In the genomic region with DNA sequence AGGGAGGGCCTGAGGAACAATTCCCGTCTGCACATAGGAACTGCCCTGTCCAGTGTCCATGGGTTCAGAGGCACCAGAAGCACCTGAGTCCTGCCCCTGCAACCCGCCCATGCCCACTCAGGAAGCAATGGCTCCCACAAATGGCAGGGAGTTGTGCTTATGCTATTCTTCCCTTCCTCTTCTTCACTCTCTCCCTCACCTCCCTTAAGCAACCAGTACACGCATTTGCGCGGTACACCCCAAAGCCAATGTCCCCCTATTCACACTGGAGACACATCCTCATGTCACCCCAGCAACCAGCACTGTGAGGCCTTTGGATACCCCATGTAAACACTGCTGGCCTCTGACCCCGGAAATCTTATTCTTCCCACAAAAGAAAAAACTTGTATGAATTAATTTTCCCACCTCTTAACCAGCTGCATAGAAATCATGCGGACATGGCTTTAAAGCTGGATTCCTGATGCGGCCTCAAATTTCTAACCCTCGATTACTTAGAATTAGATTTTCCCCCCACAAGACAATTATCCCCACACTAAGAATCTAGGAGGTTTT, we compare ENCODE assay signal across 16 cellular contexts. TPM values are rescaled to one million over a fixed set of nuclear protein-coding genes. Genes with fewer than 3 reads are reported as not detected.
A peak's percentile ranks its signal among the peaks of the same experiment; 100 is the strongest.
DNase-seq lines count a peak whose midpoint lies in the region; ATAC-seq, FAIRE-seq and TF ChIP-seq lines count a peak whose summit lies in the region.
"Had no signal": no experiment of that assay in that cellular context is flagged by ENCODE, and none has a peak within 500 bp of the region (broad histone marks: within the 10 kb centered on the region; RNA-seq: fewer than 3 reads in every experiment).

No MANE protein-coding gene starts in this region.

- no TSS peak for BruUV-seq in Calu3 (replicated peaks; lab: Mats Ljungman, UMichigan)

- no peak overlapping the region for H3K4me2 ChIP-seq in H1 (ENCODE audit: insufficient read depth in 1 of 2, low read depth in 2 of 2, low read length in 2 of 2)
- peak overlapping the region; percentile 55 for H3K4me2 ChIP-seq in skeletal muscle satellite cell (ENCODE audit: low read length)

- H3K9me3 ChIP-seq in CD8-positive, alpha-beta memory T cell (ENCODE audit: low read length), result no peaks in the 10 kb centered on the region
- H3K9me3 ChIP-seq in H1 (ENCODE audit: insufficient read depth in 2 of 2, low read depth in 1 of 2, low read length in 1 of 2), result no peaks in the 10 kb centered on the region
- no peaks in the 10 kb centered on the region for H3K9me3 ChIP-seq in skeletal muscle satellite cell (replicated peaks; ENCODE audit: low read length)
- H3K9me3 ChIP-seq: BE2C, testis had no signal

- H2AK5ac ChIP-seq in H1 (ENCODE audit: low read depth, low read length), result peak overlapping the region; percentile 80

- TF ChIP-seq POLR2A in H1 (IDR thresholded peaks at IDR 0.05; ENCODE audit: control extremely low read depth in 1 of 2, low read depth in 2 of 2, low read length in 2 of 2), result no peak

- no peak overlapping the region for H4K91ac ChIP-seq in H1 (replicated peaks; ENCODE audit: insufficient read length, low read length)

- H2BK15ac ChIP-seq in H1 (ENCODE audit: low read length), result peak overlapping the region; percentile 8; the same call in 1 of the 2 replicates

- peaks cover 0 to 10% of the 10 kb centered on the region in 2 experiments for H4K20me1 ChIP-seq in H1 (replicated peaks in 1 of 2; ENCODE audit: control insufficient read depth in 1 of 2, insufficient read depth in 2 of 2, low read length in 2 of 2)

- TF ChIP-seq RAD21 in H1 (IDR thresholded peaks at IDR 0.05 in 1 of 2, conservative IDR thresholded peaks at IDR 0.05 in 1 of 2; ENCODE audit: low read depth in 2 of 2, low read length in 2 of 2), result no peak

- peaks cover 0 to 16% of the 10 kb centered on the region in 2 experiments; a peak in 2 of 4 replicates for H3K79me2 ChIP-seq in H1 (ENCODE audit: control insufficient read depth in 1 of 2, insufficient read depth in 2 of 2, low read length in 2 of 2)

- TF ChIP-seq EP300 in H1 (IDR thresholded peaks at IDR 0.05; ENCODE audit: borderline replicate concordance in 1 of 2, low read depth in 2 of 2, low read length in 2 of 2), result no peak

- no peak for DNase-seq in CD8-positive, alpha-beta memory T cell
- peak; percentile 36 for DNase-seq in MV-4-11 (lab: John Stamatoyannopoulos, UW)
- no peak for DNase-seq in H1 (ENCODE audit: low read depth in 1 of 2, low spot score in 2 of 2)
- DNase-seq in Calu3, result no peak
- DNase-seq in RWPE1 (ENCODE audit: low spot score), result no peak
- no peak for DNase-seq in natural killer cell
- DNase-seq: BE2C, DMS79 treated with DMSO at 0.1 percent for 48 hours, NCI-H1105 treated with DMSO at 0.1 percent for 48 hours, NCI-H2227 treated with DMSO at 0.1 percent for 48 hours, SW 1271, testis had no signal

- no peak for ATAC-seq in natural killer cell
- no peak for ATAC-seq in HG03439 (IDR thresholded peaks at IDR 0.05; ENCODE audit: unreplicated experiment)

- H3K23me2 ChIP-seq in H1 (ENCODE audit: low read depth, low read length), result no peaks in the 10 kb centered on the region

- no peak overlapping the region for H2AFZ ChIP-seq in H1 (ENCODE audit: low read length)

- peak overlapping the region; percentile 44 for H3K27ac ChIP-seq in CD8-positive, alpha-beta memory T cell (ENCODE audit: low read depth, low read length)
- no peak overlapping the region for H3K27ac ChIP-seq in H1 (ENCODE audit: low read depth, low read length)
- H3K27ac ChIP-seq in RWPE1, result no peak overlapping the region
- H3K27ac ChIP-seq: testis had no signal

- H3K18ac ChIP-seq in H1 (ENCODE audit: extremely low read depth, low read length), result no peak overlapping the region

- H3K9me3 Mint-ChIP-seq in CD8-positive, alpha-beta memory T cell, result no peaks in the 10 kb centered on the region
- H3K9me3 Mint-ChIP-seq in Calu3 (ENCODE audit: low read depth, unreplicated experiment) (no peaks in the 10 kb centered on the region), natural killer cell (no peaks in the 10 kb centered on the region)
- H3K9me3 Mint-ChIP-seq: activated naive CD4-positive, alpha-beta T cell treated with anti-CD3 and anti-CD28 coated beads for 36 hours had no signal

- FAIRE-seq in H1 (lab: Jason Lieb, UNC), result no peak
- FAIRE-seq: frontal cortex had no signal

- 94% methylated on average over 9 of the region's 9 CpGs; no CpG with 5 or more reads in 1 of the 2 experiments for WGBS in H1 (ENCODE audit: extremely low coverage in 1 of 2, insufficient coverage in 1 of 2, insufficient read length in 1 of 2, insufficient replicate concordance in 2 of 2, low coverage in 1 of 2, low lambda C conversion rate in 2 of 2, missing lambda C conversion rate in 1 of 2), 2 experiments

- H3K27me3 Mint-ChIP-seq in CD8-positive, alpha-beta memory T cell, result peaks cover 0 to 2% of the 10 kb centered on the region in 2 donors
- H3K27me3 Mint-ChIP-seq in Calu3 (ENCODE audit: unreplicated experiment), result no peaks in the 10 kb centered on the region
- no peaks in the 10 kb centered on the region for H3K27me3 Mint-ChIP-seq in natural killer cell (ENCODE audit: low read depth in 2 of 2)

- no peak overlapping the region for H3K4me3 Mint-ChIP-seq in CD8-positive, alpha-beta memory T cell
- H3K4me3 Mint-ChIP-seq in Calu3 (ENCODE audit: low read depth, unreplicated experiment) (no peak overlapping the region), natural killer cell (no peak overlapping the region)
- H3K4me3 Mint-ChIP-seq: activated naive CD4-positive, alpha-beta T cell treated with anti-CD3 and anti-CD28 coated beads for 36 hours had no signal

- no peak overlapping the region for H2BK120ac ChIP-seq in H1 (replicated peaks; ENCODE audit: low read depth, low read length)

- H4K8ac ChIP-seq in H1 (ENCODE audit: extremely low read depth, insufficient read depth, low read length), result no peak overlapping the region; the same call in 1 of the 2 replicates

- intact Hi-C loops in Calu3 (cut with micrococcal nuclease; ENCODE audit: unreplicated experiment) (no loop called here), natural killer cell (cut with micrococcal nuclease) (no loop called here)

- H3K4me1 Mint-ChIP-seq in CD8-positive, alpha-beta memory T cell, result no peaks in the 10 kb centered on the region
- H3K4me1 Mint-ChIP-seq in Calu3 (ENCODE audit: low read depth, unreplicated experiment) (peaks cover 32% of the 10 kb centered on the region), natural killer cell (no peaks in the 10 kb centered on the region)

- H3K27ac Mint-ChIP-seq in CD8-positive, alpha-beta memory T cell, result no peak overlapping the region
- H3K27ac Mint-ChIP-seq in Calu3 (ENCODE audit: unreplicated experiment) (no peak overlapping the region), natural killer cell (no peak overlapping the region)
- H3K27ac Mint-ChIP-seq: activated naive CD4-positive, alpha-beta T cell treated with anti-CD3 and anti-CD28 coated beads for 36 hours had no signal

- H3K27me3 ChIP-seq in CD8-positive, alpha-beta memory T cell (ENCODE audit: insufficient read depth, low read length, poor library complexity, severe bottlenecking), result no peaks in the 10 kb centered on the region
- H3K27me3 ChIP-seq in H1 (replicated peaks in 1 of 4; ENCODE audit: control insufficient read depth in 3 of 4, extremely low read depth in 1 of 4, insufficient read depth in 3 of 4, low read length in 3 of 4), result no peaks in the 10 kb centered on the region
- no peaks in the 10 kb centered on the region for H3K27me3 ChIP-seq in skeletal muscle satellite cell (ENCODE audit: control insufficient read depth, insufficient read depth, low read length)
- H3K27me3 ChIP-seq: BE2C, testis had no signal

- POLR2A ChIA-PET in CD8-positive, alpha-beta memory T cell (lab: Charles Lee), result no interaction called here
- POLR2A ChIA-PET in H1 (lab: Charles Lee; ENCODE audit: partially characterized antibody), result no interaction called here
- POLR2A ChIA-PET in RWPE1 (lab: Yijun Ruan, JAX; ENCODE audit: low non-redundant PET), result no interaction called here

- peaks cover 8% of the 10 kb centered on the region for H3K36me3 ChIP-seq in CD8-positive, alpha-beta memory T cell (ENCODE audit: insufficient read depth, low read length)
- H3K36me3 ChIP-seq in H1 (ENCODE audit: control insufficient read depth in 2 of 4, insufficient read depth in 4 of 4, low read length in 3 of 4) (no peaks in the 10 kb centered on the region), skeletal muscle satellite cell (ENCODE audit: insufficient read depth, low read length) (peaks cover 16% of the 10 kb centered on the region)

- H3K36me3 Mint-ChIP-seq in CD8-positive, alpha-beta memory T cell, result peaks cover 0 to 40% (median 2%) of the 10 kb centered on the region in 3 donors
- H3K36me3 Mint-ChIP-seq in Calu3 (ENCODE audit: insufficient read depth, unreplicated experiment) (no peaks in the 10 kb centered on the region), natural killer cell (no peaks in the 10 kb centered on the region)

- no peak overlapping the region for H3K4ac ChIP-seq in H1 (replicated peaks; ENCODE audit: insufficient read length, low read depth, low read length)

- TF ChIP-seq CTCF in H1 (IDR thresholded peaks at IDR 0.05; ENCODE audit: control extremely low read depth in 1 of 3, insufficient read depth in 1 of 3, low read depth in 1 of 3, low read length in 3 of 3) (no peak), Calu3 (IDR thresholded peaks at IDR 0.05; ENCODE audit: unreplicated experiment) (no peak), RWPE1 (conservative IDR thresholded peaks at IDR 0.05; ENCODE audit: low read depth) (no peak), natural killer cell (IDR thresholded peaks at IDR 0.05) (no peak)

- H2BK12ac ChIP-seq in H1 (ENCODE audit: low read depth, low read length), result peak overlapping the region; percentile 86

- no peak overlapping the region for H4K5ac ChIP-seq in H1 (ENCODE audit: insufficient read length, low read depth, low read length)

- peaks cover 100% of the 10 kb centered on the region for H3K4me1 ChIP-seq in CD8-positive, alpha-beta memory T cell (ENCODE audit: insufficient read depth, low read length)
- peaks cover 16 to 31% (median 21%) of the 10 kb centered on the region in 4 experiments for H3K4me1 ChIP-seq in H1 (replicated peaks in 1 of 4; ENCODE audit: control insufficient read depth in 3 of 4, insufficient read depth in 4 of 4, low read length in 3 of 4)
- H3K4me1 ChIP-seq in skeletal muscle satellite cell (ENCODE audit: control insufficient read depth, insufficient read depth, low read length), result peaks cover 57% of the 10 kb centered on the region

- no peak overlapping the region for H2BK20ac ChIP-seq in H1 (ENCODE audit: low read length)

- CTCF ChIA-PET in CD8-positive, alpha-beta memory T cell (lab: Charles Lee), result no interaction called here
- CTCF ChIA-PET in H1 (lab: Charles Lee; ENCODE audit: partially characterized antibody), result interaction anchor here (1.3 kb wide), 1 partner anchor 9 kb away, joined by 4 read pairs; no protein-coding TSS in a partner anchor
- CTCF ChIA-PET in Calu3 (lab: Charles Lee), result interaction anchor here (0.6 kb wide), 1 partner anchor 323 kb away, joined by 5 read pairs; no protein-coding TSS in a partner anchor
- CTCF ChIA-PET in RWPE1 (lab: Yijun Ruan, JAX), result no interaction called here

- H2BK5ac ChIP-seq in H1 (ENCODE audit: low read depth, low read length), result peak overlapping the region; percentile 49; the same call in 1 of the 2 replicates

- no peak overlapping the region for H3K9ac ChIP-seq in H1 (replicated peaks in 1 of 4; ENCODE audit: extremely low read depth in 1 of 4, low read depth in 3 of 4, low read length in 3 of 4)
- peak overlapping the region; percentile 72 for H3K9ac ChIP-seq in skeletal muscle satellite cell (ENCODE audit: low read depth, low read length)

- H3K79me1 ChIP-seq in H1 (ENCODE audit: low read depth, low read length), result peaks cover 7% of the 10 kb centered on the region; the same call in 1 of the 2 replicates

- H3K56ac ChIP-seq in H1 (replicated peaks; ENCODE audit: insufficient read length, low read depth, low read length), result no peak overlapping the region

- no peak overlapping the region for H3K23ac ChIP-seq in H1 (ENCODE audit: insufficient read length)

- no peak overlapping the region for H3K14ac ChIP-seq in H1 (ENCODE audit: insufficient read length)

- peak overlapping the region; percentile 25 for H3K4me3 ChIP-seq in CD8-positive, alpha-beta memory T cell (ENCODE audit: low read length)
- no peak overlapping the region for H3K4me3 ChIP-seq in H1 (ENCODE audit: extremely low read depth in 1 of 4, insufficient read depth in 2 of 4, low read depth in 3 of 4, low read length in 4 of 4)
- peak overlapping the region; percentile 16 for H3K4me3 ChIP-seq in skeletal muscle satellite cell (ENCODE audit: low read length)
- H3K4me3 ChIP-seq: testis had no signal

RNA-seq across cellular contexts. Expression of a gene that starts 30.9 kb away (rescaled TPM):
- 100 to 1,000 TPM; 481 to 491 TPM for total RNA-seq in CD8-positive, alpha-beta memory T cell
- 611 TPM for polyA plus RNA-seq in CD8-positive, alpha-beta memory T cell
- 92.5 and 97.2 TPM in 2 replicates for total RNA-seq in H1 (2021; fragmentation: NEBNext Ultra II Directional; extraction: Animal tissue kit (Norgen Biotek cat#: 25700))
- 46.8 and 79.6 TPM in 2 replicates for polyA plus RNA-seq in H1 (2011; rRNA removed)
- 69.4 TPM for polyA plus RNA-seq in H1 (2011; cell fraction: cytosol; rRNA removed)
- 110 TPM for polyA plus RNA-seq in H1 (2011; cell fraction: nucleus; rRNA removed)
- polyA plus RNA-seq in H1 (2012, experiment 1 of 2), result 87.4 to 117 TPM (median 95.3 TPM) in 4 replicates
- polyA plus RNA-seq in H1 (2012, experiment 2 of 2), result 21.2 TPM
- polyA plus RNA-seq in H1 (2013, experiment 1 of 2), result 59.2 TPM
- polyA plus RNA-seq in H1 (2013, experiment 2 of 2), result 58.6 TPM
- 74.0 and 105 TPM in 2 replicates for polyA minus RNA-seq in H1 (2011; rRNA and poly(A)+ RNA removed)
- 39.4 TPM for polyA minus RNA-seq in H1 (2011; cell fraction: cytosol; rRNA and poly(A)+ RNA removed)
- 81.6 TPM for polyA minus RNA-seq in H1 (2011; cell fraction: nucleus; rRNA and poly(A)+ RNA removed)
- 56.4 and 62.4 TPM in 2 replicates for total RNA-seq in skeletal muscle satellite cell (2012; rRNA removed)
- 61.0 and 64.6 TPM in 2 replicates for total RNA-seq in Calu3 (2022)
- 100 to 1,000 TPM; 616 to 757 (median 713) TPM for total RNA-seq in natural killer cell

Comparison
In these comparisons a context has a peak if more than half of its experiments do, and no peak if none do; other contexts are left out.
1. H3K4me3 ChIP-seq: peak in CD8-positive, alpha-beta memory T cell (single experiment) and skeletal muscle satellite cell (single experiment); none in H1 (0 of 4).
2. CTCF ChIA-PET loops: an anchor here in H1 (1.3 kb wide) and Calu3 (0.6 kb wide); none called in CD8-positive, alpha-beta memory T cell and RWPE1.